ENCODE assay signal across 29 cellular contexts in the genomic region with DNA sequence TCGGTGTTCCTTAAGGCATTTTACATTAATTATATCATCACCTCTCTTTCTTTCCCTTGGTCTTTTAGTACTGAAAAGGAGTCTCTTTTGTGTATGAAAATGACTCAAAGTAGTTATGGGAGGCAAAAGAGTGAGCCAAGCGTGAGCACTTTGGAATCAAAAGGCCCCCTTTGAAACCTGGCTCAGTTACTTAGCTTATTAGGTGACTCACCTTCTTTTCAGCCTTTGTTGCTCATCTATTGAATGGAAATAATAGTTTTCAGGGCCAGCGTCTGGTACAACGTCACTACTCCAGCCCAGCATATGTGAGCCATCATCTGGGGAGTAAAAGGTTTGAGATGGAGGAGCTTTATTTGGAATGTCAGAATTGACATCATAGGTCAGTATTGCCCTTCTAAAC.
DNase-seq lines count a peak whose midpoint lies in the region; ATAC-seq and TF ChIP-seq lines count a peak whose summit lies in the region.
"Had no signal": no experiment of that assay in that cellular context is flagged by ENCODE, and none has a peak within 500 bp of the region (broad histone marks: within the 10 kb centered on the region; RNA-seq: fewer than 3 reads in every experiment).

No MANE protein-coding gene starts in this region.

- H4K20me1 ChIP-seq in PC-3 (ENCODE audit: low read length) (no peaks in the 10 kb centered on the region), smooth muscle cell (ENCODE audit: low read depth) (no peaks in the 10 kb centered on the region)

- no peaks in the 10 kb centered on the region for H3F3A ChIP-seq in PC-3 (ENCODE audit: low read length, unreplicated experiment)
- no peaks in the 10 kb centered on the region for H3F3A ChIP-seq in smooth muscle cell (ENCODE audit: low read depth)

- 70% methylated on average over 4 of the region's 4 CpGs for WGBS in smooth muscle cell (ENCODE audit: low lambda C conversion rate)

- no TSS peak for BruUV-seq in PC-3 (replicated peaks; lab: Mats Ljungman, UMichigan)

- TF ChIP-seq CTCF in PC-3 (conservative IDR thresholded peaks at IDR 0.05; ENCODE audit: low read depth, low read length): no peak
- TF ChIP-seq CTCF in smooth muscle cell (IDR thresholded peaks at IDR 0.05; ENCODE audit: borderline replicate concordance, insufficient read depth, poor library complexity, severe bottlenecking): no peak

- H3K4me3 ChIP-seq in PC-3 (ENCODE audit: low read length) (no peak overlapping the region), smooth muscle cell (no peak overlapping the region)
- H3K4me3 ChIP-seq: GM12878, right atrium auricular region, SK-N-MC had no signal

- H3K79me2 ChIP-seq in PC-3 (ENCODE audit: low read length) (no peaks in the 10 kb centered on the region), smooth muscle cell (ENCODE audit: low read depth) (no peaks in the 10 kb centered on the region)
- H3K79me2 ChIP-seq: parathyroid adenoma had no signal

- H3K27me3 ChIP-seq in PC-3 (ENCODE audit: low read length): no peaks in the 10 kb centered on the region
- no peaks in the 10 kb centered on the region for H3K27me3 ChIP-seq in smooth muscle cell (ENCODE audit: low read depth)
- H3K27me3 ChIP-seq: BE2C, right atrium auricular region had no signal

- intact Hi-C loops in PC-3 (cut with micrococcal nuclease): no loop called here

- H3K36me3 ChIP-seq in PC-3 (ENCODE audit: low read depth, low read length): no peaks in the 10 kb centered on the region
- H3K36me3 ChIP-seq in smooth muscle cell (ENCODE audit: low read depth): no peaks in the 10 kb centered on the region
- H3K36me3 ChIP-seq: BE2C, right atrium auricular region had no signal

- H3K9me3 ChIP-seq in PC-3 (ENCODE audit: low read length): no peaks in the 10 kb centered on the region
- no peaks in the 10 kb centered on the region for H3K9me3 ChIP-seq in smooth muscle cell (replicated peaks; ENCODE audit: low read depth)
- H3K9me3 ChIP-seq: BE2C, right atrium auricular region had no signal

- ATAC-seq in PC-3 (peak; percentile 55), esophagus mucosa (peak; percentile 79), HG03095 (IDR thresholded peaks at IDR 0.05; ENCODE audit: unreplicated experiment) (no peak)
- ATAC-seq: activated T-cell treated with anti-CD3 and anti-CD28 coated beads, Interleukin-2, amount 50 U/mL, for 72 hours; GM12878; natural killer cell; stimulated activated naive B cell treated with anti-CD40 and anti-IgM and Interleukin-4, amounts not matched to agents 10 μg/mL and 1 μg/mL and 100 μg/mL, for 72 hours had no signal

- CTCF ChIA-PET in PC-3 (lab: Charles Lee): interaction anchor here (0.6 kb wide), 1 partner anchor 1116 kb away, joined by 9 read pairs; no protein-coding TSS in a partner anchor

- H3K27ac ChIP-seq in PC-3 (ENCODE audit: low read length) (no peak overlapping the region), smooth muscle cell (ENCODE audit: low read depth) (peak overlapping the region; percentile 82), caudate nucleus (ENCODE audit: low read depth, low read length) (no peak overlapping the region)
- H3K27ac ChIP-seq: parathyroid adenoma, right atrium auricular region, SK-N-MC had no signal

- H3K9ac ChIP-seq in PC-3 (ENCODE audit: low read length): no peak overlapping the region
- no peak overlapping the region for H3K9ac ChIP-seq in smooth muscle cell (ENCODE audit: low read depth)
- H3K9ac ChIP-seq: parathyroid adenoma had no signal

- POLR2A ChIA-PET in PC-3 (lab: Charles Lee; ENCODE audit: unreplicated experiment): interaction anchor here (0.6 kb wide), 2 partner anchors 10 to 1096 kb away, joined by 3 read pairs; no protein-coding TSS in a partner anchor

- DNase-seq in NCI-H748 (lab: John Stamatoyannopoulos, UW; ENCODE audit: unreplicated experiment): peak; percentile 22
- DNase-seq in NCI-H748 treated with DMSO at 0.1 percent for 48 hours (lab: John Stamatoyannopoulos, UW): no peak
- peak; percentile 64 for DNase-seq in PC-3
- DNase-seq in smooth muscle cell (lab: John Stamatoyannopoulos, UW; ENCODE audit: unreplicated experiment): no peak
- no peak for DNase-seq in caudate nucleus (lab: John Stamatoyannopoulos, UW)
- no peak for DNase-seq in SIG-M5 treated with dmso at 0.1 percent for 504 hours (lab: John Stamatoyannopoulos, UW; ENCODE audit: unreplicated experiment)
- DNase-seq: activated CD4-positive, alpha-beta T cell treated with anti-CD3 and anti-CD28 coated beads, Interleukin-2, amount 10 ng/mL, durations not matched to agents 7 days and 5 days; activated naive CD4-positive, alpha-beta T cell treated with anti-CD3 and anti-CD28 coated beads, Interleukin-2, amount 10 ng/mL, durations not matched to agents 7 days and 5 days; activated T-cell treated with anti-CD3 and anti-CD28 coated beads, Interleukin-2, amount 50 U/mL, for 72 hours; BE2C; cerebellar nuclear complex; DMS79 treated with DMSO at 0.1 percent for 48 hours; foreskin melanocyte; HCEC 1CT; immature natural killer cell; natural killer cell; NCI-H1105 treated with DMSO at 0.1 percent for 48 hours; NCI-H2107; NCI-H524; stimulated activated CD4-positive, alpha-beta T cell treated with anti-CD3 and anti-CD28 coated beads, Interleukin-12 subunit alpha, Interleukin-12 subunit beta, amount 100 ng/mL, for 4 hours; stimulated activated CD4-positive, alpha-beta T cell treated with anti-CD3 and anti-CD28 coated beads, Interleukin-4, amount 100 ng/mL, for 24 hours; stimulated activated naive B cell treated with anti-CD40 and anti-IgM and Interleukin-4, amounts not matched to agents 10 μg/mL and 1 μg/mL and 100 μg/mL, for 72 hours; T-helper 2 cell had no signal

- no peak overlapping the region for H2AFZ ChIP-seq in PC-3 (ENCODE audit: low read length)
- no peak overlapping the region for H2AFZ ChIP-seq in smooth muscle cell (ENCODE audit: low read depth)
- H2AFZ ChIP-seq: parathyroid adenoma had no signal

- peaks cover 14% of the 10 kb centered on the region for H3K4me1 ChIP-seq in PC-3 (ENCODE audit: insufficient read depth, low read length)
- H3K4me1 ChIP-seq in smooth muscle cell (ENCODE audit: low read depth): peaks cover 11% of the 10 kb centered on the region
- H3K4me1 ChIP-seq: parathyroid adenoma, right atrium auricular region had no signal

- H3K4me2 ChIP-seq in PC-3 (ENCODE audit: low read length) (no peak overlapping the region), smooth muscle cell (no peak overlapping the region)

- H3K9me2 ChIP-seq in PC-3 (replicated peaks; ENCODE audit: low read length): no peaks in the 10 kb centered on the region

Comparison
In these comparisons a context has a peak if more than half of its experiments do, and no peak if none do; other contexts are left out.
1. DNase-seq: peak in NCI-H748 (single experiment) and PC-3 (single experiment); none in NCI-H748 treated with DMSO at 0.1 percent for 48 hours (single experiment), smooth muscle cell (single experiment), caudate nucleus (0 of 61) and SIG-M5 treated with dmso at 0.1 percent for 504 hours (single experiment).